Comparison of ENCODE assay signal across 8 cellular contexts in genomic region chr6:137823826-137824501, GRCh38. TPM values are rescaled to one million over a fixed set of nuclear protein-coding genes. Genes with fewer than 3 reads are reported as not detected.
DNase-seq lines count a peak whose midpoint lies in the region; TF ChIP-seq lines count a peak whose summit lies in the region.

No MANE protein-coding gene starts in this region.

- peaks cover 74% of the 10 kb centered on the region for H3K4me1 ChIP-seq in CD4-positive, alpha-beta memory T cell (ENCODE audit: insufficient read depth, low read length)

- peak; percentile 92 to 99 (median 97) for DNase-seq in CD4-positive, alpha-beta memory T cell
- DNase-seq in NCI-H460 (ENCODE audit: extremely low read depth, low read depth) (peak; percentile 98), fibroblast of the aortic adventitia (ENCODE audit: low read depth) (peak; percentile 66), retinal pigment epithelial cell (ENCODE audit: low read depth) (peak; percentile 91), LoVo (ENCODE audit: low spot score) (no peak), Calu3 (no peak), NCI-H446 treated with DMSO at 0.1 percent for 48 hours (lab: John Stamatoyannopoulos, UW) (no peak)
- DNase-seq in activated T-cell treated with anti-CD3 and anti-CD28 coated beads, Interleukin-2, amount 50 U/mL, for 24 hours, result peak; percentile 60

- peaks cover 43 to 74% (median 59%) of the 10 kb centered on the region in 4 donors for H3K4me1 Mint-ChIP-seq in CD4-positive, alpha-beta memory T cell
- peaks cover 87% of the 10 kb centered on the region for H3K4me1 Mint-ChIP-seq in activated T-cell treated with anti-CD3 and anti-CD28 coated beads, Interleukin-2, amount 50 U/mL, for 24 hours (ENCODE audit: low read depth)
- no peaks in the 10 kb centered on the region for H3K4me1 Mint-ChIP-seq in Calu3 (ENCODE audit: low read depth, unreplicated experiment)

- CTCF ChIA-PET in CD4-positive, alpha-beta memory T cell (lab: Charles Lee; ENCODE audit: partially characterized antibody), result interaction anchor here (0.6 to 4.5 kb wide), 6 partner anchors 12 to 151 kb away, joined by 3 to 48 read pairs (median 4); partner anchors contain the start of gene TNFAIP3
- CTCF ChIA-PET in Calu3 (lab: Charles Lee), result no interaction called here

- H3K27ac ChIP-seq in CD4-positive, alpha-beta memory T cell (ENCODE audit: low read depth, low read length), result peak overlapping the region; percentile 95

- intact Hi-C loops in CD4-positive, alpha-beta memory T cell (cut with micrococcal nuclease), result loop anchor here (1.0 kb wide), 5 partner anchors 13 to 116 kb away; partner anchors contain the start of gene TNFAIP3
- intact Hi-C loops in Calu3 (cut with micrococcal nuclease; ENCODE audit: unreplicated experiment), result no loop called here

- H3K36me3 Mint-ChIP-seq in CD4-positive, alpha-beta memory T cell, result peaks cover 0 to 6% of the 10 kb centered on the region in 2 donors
- peaks cover 3% of the 10 kb centered on the region for H3K36me3 Mint-ChIP-seq in activated T-cell treated with anti-CD3 and anti-CD28 coated beads, Interleukin-2, amount 50 U/mL, for 24 hours (ENCODE audit: low read depth)
- no peaks in the 10 kb centered on the region for H3K36me3 Mint-ChIP-seq in Calu3 (ENCODE audit: insufficient read depth, unreplicated experiment)

- H3K27ac Mint-ChIP-seq in CD4-positive, alpha-beta memory T cell, result peak overlapping the region; percentile 93 to 100 (median 100)
- H3K27ac Mint-ChIP-seq in activated T-cell treated with anti-CD3 and anti-CD28 coated beads, Interleukin-2, amount 50 U/mL, for 24 hours, result peak overlapping the region; percentile 93
- H3K27ac Mint-ChIP-seq in Calu3 (ENCODE audit: unreplicated experiment), result no peak overlapping the region

- H3K9me3 Mint-ChIP-seq in CD4-positive, alpha-beta memory T cell, result peaks cover 0 to 2% (median 0%) of the 10 kb centered on the region in 8 donors
- H3K9me3 Mint-ChIP-seq in activated T-cell treated with anti-CD3 and anti-CD28 coated beads, Interleukin-2, amount 50 U/mL, for 24 hours, result no peaks in the 10 kb centered on the region
- H3K9me3 Mint-ChIP-seq in Calu3 (ENCODE audit: low read depth, unreplicated experiment), result no peaks in the 10 kb centered on the region

- H3K4me3 Mint-ChIP-seq in CD4-positive, alpha-beta memory T cell, result peak overlapping the region; percentile 52 to 87 (median 77)
- peak overlapping the region; percentile 64 for H3K4me3 Mint-ChIP-seq in activated T-cell treated with anti-CD3 and anti-CD28 coated beads, Interleukin-2, amount 50 U/mL, for 24 hours
- no peak overlapping the region for H3K4me3 Mint-ChIP-seq in Calu3 (ENCODE audit: low read depth, unreplicated experiment)

- no peaks in the 10 kb centered on the region for H3K27me3 ChIP-seq in CD4-positive, alpha-beta memory T cell (ENCODE audit: insufficient read depth, low read length)

- TF ChIP-seq CTCF in fibroblast of the aortic adventitia (IDR thresholded peaks at IDR 0.05; ENCODE audit: insufficient read depth, low read length), result no peak
- no peak for TF ChIP-seq CTCF in retinal pigment epithelial cell (conservative IDR thresholded peaks at IDR 0.05; ENCODE audit: low read depth, low read length)
- no peak for TF ChIP-seq CTCF in Calu3 (IDR thresholded peaks at IDR 0.05; ENCODE audit: unreplicated experiment)

- H3K36me3 ChIP-seq in CD4-positive, alpha-beta memory T cell (ENCODE audit: insufficient read depth, low read length), result no peaks in the 10 kb centered on the region

- BruUV-seq in Calu3 (replicated peaks; lab: Mats Ljungman, UMichigan), result no TSS peak

- no peak overlapping the region for H3K4me3 ChIP-seq in CD4-positive, alpha-beta memory T cell (ENCODE audit: low read length in 2 of 2)
- no peak overlapping the region for H3K4me3 ChIP-seq in fibroblast of the aortic adventitia (ENCODE audit: low read depth, low read length)
- H3K4me3 ChIP-seq in retinal pigment epithelial cell (ENCODE audit: low read length), result no peak overlapping the region

- H3K27me3 Mint-ChIP-seq in CD4-positive, alpha-beta memory T cell, result no peaks in the 10 kb centered on the region
- H3K27me3 Mint-ChIP-seq in activated T-cell treated with anti-CD3 and anti-CD28 coated beads, Interleukin-2, amount 50 U/mL, for 24 hours, result no peaks in the 10 kb centered on the region
- H3K27me3 Mint-ChIP-seq in Calu3 (ENCODE audit: unreplicated experiment), result no peaks in the 10 kb centered on the region

- no peaks in the 10 kb centered on the region for H3K9me3 ChIP-seq in CD4-positive, alpha-beta memory T cell (ENCODE audit: control insufficient read depth in 1 of 2, low read length in 2 of 2)

- POLR2A ChIA-PET in CD4-positive, alpha-beta memory T cell (lab: Charles Lee; ENCODE audit: partially characterized antibody), result interaction anchor here (0.7 to 3.2 kb wide), 19 partner anchors 9 to 152 kb away, joined by 3 to 55 read pairs (median 5); partner anchors contain the start of gene TNFAIP3

RNA-seq across cellular contexts. Expression of gene TNFAIP3, which starts 43.1 kb away (rescaled TPM):
- 100 to 1,000 TPM; 145 to 165 TPM for total RNA-seq in CD4-positive, alpha-beta memory T cell
- polyA plus RNA-seq in CD4-positive, alpha-beta memory T cell, result 100 to 1,000 TPM; 112 to 318 TPM
- total RNA-seq in NCI-H460 (2014; rRNA removed; shearing (Covaris generic)), result 94.8 and 109 TPM in 2 replicates
- 51.3 and 58.4 TPM in 2 replicates for polyA plus RNA-seq in NCI-H460 (2014; cell fraction: nucleus; rRNA removed)
- total RNA-seq in fibroblast of the aortic adventitia (ENCODE audit: low replicate concordance) (7.0 and 19.9 TPM in 2 replicates), Calu3 (2022) (19.4 and 22.6 TPM in 2 replicates)

Comparison
In these comparisons a context has a peak if more than half of its experiments do, and no peak if none do; other contexts are left out.
1. DNase-seq: peak in CD4-positive, alpha-beta memory T cell (5 of 5), NCI-H460 (single experiment), activated T-cell treated with anti-CD3 and anti-CD28 coated beads, Interleukin-2, amount 50 U/mL, for 24 hours (single experiment), fibroblast of the aortic adventitia (single experiment) and retinal pigment epithelial cell (single experiment); none in LoVo (single experiment), Calu3 (single experiment) and NCI-H446 treated with DMSO at 0.1 percent for 48 hours (single experiment).